ENCODE assay signal across 18 cellular contexts in genomic region chr5:131459216-131459615, GRCh38.
DNase-seq lines count a peak whose midpoint lies in the region; ATAC-seq, FAIRE-seq and TF ChIP-seq lines count a peak whose summit lies in the region.
"Had no signal": no experiment of that assay in that cellular context is flagged by ENCODE, and none has a peak within 500 bp of the region (broad histone marks: within the 10 kb centered on the region; RNA-seq: fewer than 3 reads in every experiment).

No MANE protein-coding gene starts in this region.

- H3K4me3 ChIP-seq in astrocyte (ENCODE audit: insufficient read depth, low read depth, low read length): no peak overlapping the region
- no peak overlapping the region for H3K4me3 ChIP-seq in fibroblast of pulmonary artery (replicated peaks; ENCODE audit: low read depth, low read length)

- H3K9me3 Mint-ChIP-seq in astrocyte (ENCODE audit: unreplicated experiment): no peaks in the 10 kb centered on the region
- no peaks in the 10 kb centered on the region for H3K9me3 Mint-ChIP-seq in activated T-cell treated with anti-CD3 and anti-CD28 coated beads, Interleukin-2, amount 50 U/mL, for 4 hours
- H3K9me3 Mint-ChIP-seq: CD4-positive, alpha-beta memory T cell; IgD-negative memory B cell had no signal

- H3K4me1 Mint-ChIP-seq in T-helper 17 cell (peaks cover 32% of the 10 kb centered on the region), astrocyte (ENCODE audit: low read depth, unreplicated experiment) (peaks cover 5% of the 10 kb centered on the region)
- peaks cover 38% of the 10 kb centered on the region for H3K4me1 Mint-ChIP-seq in activated T-cell treated with anti-CD3 and anti-CD28 coated beads, Interleukin-2, amount 50 U/mL, for 4 hours (ENCODE audit: low read depth)
- H3K4me1 Mint-ChIP-seq: H9 had no signal

- peaks cover 4% of the 10 kb centered on the region for H3K36me3 Mint-ChIP-seq in T-helper 17 cell (ENCODE audit: low read depth)
- peaks cover 7% of the 10 kb centered on the region for H3K36me3 Mint-ChIP-seq in astrocyte (ENCODE audit: low read depth, unreplicated experiment)
- peaks cover 51% of the 10 kb centered on the region for H3K36me3 Mint-ChIP-seq in activated T-cell treated with anti-CD3 and anti-CD28 coated beads, Interleukin-2, amount 50 U/mL, for 4 hours (ENCODE audit: insufficient read depth)

- H3K4me2 ChIP-seq in astrocyte (ENCODE audit: low read length): no peak overlapping the region

- H3K36me3 ChIP-seq in astrocyte (ENCODE audit: insufficient read depth, low read length): no peaks in the 10 kb centered on the region

- TF ChIP-seq CTCF in astrocyte (IDR thresholded peaks at IDR 0.05; ENCODE audit: insufficient read depth, low read depth, low read length): no peak
- no peak for TF ChIP-seq CTCF in fibroblast of pulmonary artery (IDR thresholded peaks at IDR 0.05; ENCODE audit: low read length, missing control alignments)

- H3K27ac ChIP-seq in astrocyte (ENCODE audit: low read depth, low read length): no peak overlapping the region

- H3K4me3 Mint-ChIP-seq in T-helper 17 cell (no peak overlapping the region), astrocyte (ENCODE audit: unreplicated experiment) (no peak overlapping the region)
- H3K4me3 Mint-ChIP-seq in activated T-cell treated with anti-CD3 and anti-CD28 coated beads, Interleukin-2, amount 50 U/mL, for 4 hours: no peak overlapping the region
- H3K4me3 Mint-ChIP-seq: CD4-positive, alpha-beta memory T cell; H9; IgD-negative memory B cell had no signal

- no peaks in the 10 kb centered on the region for H3K4me1 ChIP-seq in astrocyte (ENCODE audit: insufficient read depth, low read length)

- no peaks in the 10 kb centered on the region for H4K20me1 ChIP-seq in astrocyte (ENCODE audit: insufficient read depth, low read length)

- FAIRE-seq in astrocyte (lab: Jason Lieb, UNC) (no peak), GM12891 (lab: Jason Lieb, UNC) (no peak)
- FAIRE-seq: A204.1, H1, HepG2 had no signal

- H3K9me3 ChIP-seq in T-helper 17 cell (ENCODE audit: control insufficient read depth, low read length, poor library complexity, severe bottlenecking): no peaks in the 10 kb centered on the region
- H3K9me3 ChIP-seq in astrocyte (ENCODE audit: insufficient read depth, low read depth, low read length): no peaks in the 10 kb centered on the region
- H3K9me3 ChIP-seq: BE2C had no signal

- H3K79me2 ChIP-seq in astrocyte (ENCODE audit: insufficient read depth, low read length): no peaks in the 10 kb centered on the region

- H2AFZ ChIP-seq in astrocyte (ENCODE audit: low read depth, low read length): no peak overlapping the region

- no peak for DNase-seq in T-helper 17 cell
- peak; percentile 86 for DNase-seq in astrocyte (ENCODE audit: low read depth)
- peak; percentile 16 for DNase-seq in fibroblast of pulmonary artery (ENCODE audit: low read depth)
- no peak for DNase-seq in activated CD4-positive, alpha-beta T cell treated with anti-CD3 and anti-CD28 coated beads for 48 hours
- DNase-seq in GM12891 (ENCODE audit: insufficient read length, low spot score): no peak
- DNase-seq in activated T-cell treated with anti-CD3 and anti-CD28 coated beads, Interleukin-2, amount 50 U/mL, for 4 hours: no peak
- DNase-seq: ACHN; BE2C; C1 segment of cervical spinal cord; CD4-positive, alpha-beta memory T cell; DMS153; DMS79; GDM1; H9 had no signal

- H3K9ac ChIP-seq in astrocyte (ENCODE audit: low read length): no peak overlapping the region

- H3K27me3 Mint-ChIP-seq in T-helper 17 cell: no peaks in the 10 kb centered on the region
- H3K27me3 Mint-ChIP-seq in astrocyte (ENCODE audit: low read depth, unreplicated experiment): no peaks in the 10 kb centered on the region
- no peaks in the 10 kb centered on the region for H3K27me3 Mint-ChIP-seq in activated T-cell treated with anti-CD3 and anti-CD28 coated beads, Interleukin-2, amount 50 U/mL, for 4 hours (ENCODE audit: low read depth)
- H3K27me3 Mint-ChIP-seq: CD4-positive, alpha-beta memory T cell; IgD-negative memory B cell had no signal

- no peaks in the 10 kb centered on the region for H3K27me3 ChIP-seq in astrocyte (ENCODE audit: insufficient read depth, low read length)
- H3K27me3 ChIP-seq: BE2C had no signal

- no peak for TF ChIP-seq POLR2A in GM12891 (IDR thresholded peaks at IDR 0.05; ENCODE audit: low read depth, low read length)

- ATAC-seq in T-helper 17 cell: no peak
- no peak for ATAC-seq in activated T-cell treated with anti-CD3 and anti-CD28 coated beads, Interleukin-2, amount 50 U/mL, for 4 hours
- ATAC-seq: HepG2 had no signal

- H3K27ac Mint-ChIP-seq in T-helper 17 cell (peak overlapping the region; percentile 79), astrocyte (ENCODE audit: unreplicated experiment) (no peak overlapping the region)
- H3K27ac Mint-ChIP-seq: H9, IgD-negative memory B cell had no signal

TF ChIP-seq in GM12891, 5 proteins besides CTCF, POLR2A, EP300 and RAD21:
- TF ChIP-seq PAX5 (IDR thresholded peaks at IDR 0.05; ENCODE audit: insufficient read depth, low read length, severe bottlenecking) (no peak), POU2F2 (IDR thresholded peaks at IDR 0.05; ENCODE audit: low read depth, low read length) (no peak), TAF1 (IDR thresholded peaks at IDR 0.05; ENCODE audit: low read depth, low read length) (no peak), POLR2AphosphoS5 (IDR thresholded peaks at IDR 0.05; ENCODE audit: low read depth, low read length) (no peak), SPI1 (IDR thresholded peaks at IDR 0.05; ENCODE audit: low read depth, low read length) (no peak)

Comparison
In these comparisons a context has a peak if more than half of its experiments do, and no peak if none do; other contexts are left out.
1. DNase-seq: peak in astrocyte (single experiment) and fibroblast of pulmonary artery (single experiment); none in T-helper 17 cell (0 of 3), activated CD4-positive, alpha-beta T cell treated with anti-CD3 and anti-CD28 coated beads for 48 hours (single experiment), GM12891 (single experiment) and activated T-cell treated with anti-CD3 and anti-CD28 coated beads, Interleukin-2, amount 50 U/mL, for 4 hours (single experiment).